ENCODE assay signal across 8 cellular contexts in the genomic region with DNA sequence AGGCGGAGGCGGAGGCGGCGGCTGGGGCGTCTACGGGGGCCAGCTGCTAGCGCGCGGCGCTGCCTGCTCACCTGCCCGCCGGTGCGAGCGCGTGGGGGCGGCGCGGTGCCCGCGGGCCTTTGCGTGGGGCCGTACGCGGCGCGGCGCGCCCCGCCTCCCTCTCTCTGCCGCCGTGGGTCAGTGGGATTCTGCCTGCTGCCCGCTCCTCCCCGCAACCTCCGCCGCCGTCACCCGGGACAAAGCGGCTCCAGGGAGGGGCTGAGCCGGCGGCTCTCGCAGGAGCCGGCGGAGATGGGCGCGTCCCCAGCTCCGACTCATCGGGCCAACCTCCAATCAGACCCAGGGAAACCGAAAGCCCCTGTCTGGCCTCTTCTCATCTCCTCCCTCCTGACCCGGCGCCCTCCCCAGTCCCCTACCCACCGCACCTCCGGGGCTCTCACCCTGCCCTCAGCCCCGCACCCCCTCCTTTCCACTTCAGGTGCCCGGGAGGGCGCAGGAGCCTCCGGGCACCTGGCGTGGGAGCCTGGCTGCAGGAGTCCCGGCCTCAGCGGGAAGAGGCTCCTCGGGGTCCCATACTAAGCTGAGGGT.
DNase-seq lines count a peak whose midpoint lies in the region; ATAC-seq and TF ChIP-seq lines count a peak whose summit lies in the region.

A gene (minus strand): TSS at position 249 of the 588 bp plus-strand sequence.

- peak; percentile 40 for DNase-seq in AG10803 (ENCODE audit: low read depth)
- DNase-seq in T-helper 2 cell: peak in 3 of 5 experiments; percentile 7 to 12 (median 7)
- peak; percentile 73 for DNase-seq in dedifferentiated amniotic fluid mesenchymal stem cell (ENCODE audit: extremely low spot score)
- DNase-seq in stimulated activated CD4-positive, alpha-beta T cell treated with anti-CD3 and anti-CD28 coated beads, Interleukin-1b, Interleukin-23, amount 100 ng/mL, for 48 hours: peak; percentile 19

- H3K9ac ChIP-seq in HUES6 (ENCODE audit: low read length): peak within 1 kb of the TSS; percentile 43

- peaks cover 21% of the 10 kb centered on the region for H3K4me1 ChIP-seq in HUES6 (ENCODE audit: control insufficient read depth, insufficient read depth, low read length)

- peak; percentile 22 for ATAC-seq in GM18858 (IDR thresholded peaks at IDR 0.05; ENCODE audit: unreplicated experiment)
- ATAC-seq in HG03457 (IDR thresholded peaks at IDR 0.05; ENCODE audit: unreplicated experiment): no peak

- no peaks in the 10 kb centered on the region for H3K36me3 ChIP-seq in HUES6 (ENCODE audit: control insufficient read depth, insufficient read depth, low read length)

- H3K27me3 ChIP-seq in HUES6 (ENCODE audit: control insufficient read depth, insufficient read depth, low read length) (peaks cover 46% of the 10 kb centered on the region), layer of hippocampus (ENCODE audit: control insufficient read depth, insufficient read depth, low read length) (no peaks in the 10 kb centered on the region)

- no peaks in the 10 kb centered on the region for H3K9me3 ChIP-seq in HUES6 (ENCODE audit: control insufficient read depth, insufficient read depth, low read depth, low read length)

- H3K4me3 ChIP-seq in AG10803 (ENCODE audit: low read length): peak within 1 kb of the TSS; percentile 73
- peak within 1 kb of the TSS; percentile 68 for H3K4me3 ChIP-seq in HUES6 (ENCODE audit: low read depth, low read length)

- no peak for TF ChIP-seq CTCF in AG10803 (conservative IDR thresholded peaks at IDR 0.05; ENCODE audit: low read length)

- H3K27ac ChIP-seq in HUES6 (ENCODE audit: low read depth, low read length): no peak within 1 kb of the TSS
- peak within 1 kb of the TSS; percentile 84 for H3K27ac ChIP-seq in layer of hippocampus (ENCODE audit: low read depth, low read length)

Comparison
In these comparisons a context has a peak if more than half of its experiments do, and no peak if none do; other contexts are left out.
1. DNase-seq: peak in every context shown above with its lines; median percentile 73 in dedifferentiated amniotic fluid mesenchymal stem cell; 40 in AG10803; 19 in stimulated activated CD4-positive, alpha-beta T cell treated with anti-CD3 and anti-CD28 coated beads, Interleukin-1b, Interleukin-23, amount 100 ng/mL, for 48 hours; 7 in T-helper 2 cell.